1 cellular context compared by ENCODE assay signal in genomic region chr5:138488481-138488945, GRCh38.
TF ChIP-seq lines count a peak whose summit lies in the region.

No MANE protein-coding gene starts in this region.

TF ChIP-seq in K562, 482 proteins besides CTCF, POLR2A, EP300 and RAD21 (continued from another document and continues in another):
- TF ChIP-seq E2F1 (CRISPR knock-in tag; IDR thresholded peaks at IDR 0.05) (0 out of 2 replicates have a peak, but pooled peaks have one; percentile 21), ZBTB9 (CRISPR knock-in tag; IDR thresholded peaks at IDR 0.05) (peak; percentile 91), THAP12 (CRISPR knock-in tag; IDR thresholded peaks at IDR 0.05) (no peak), ZNF232 (CRISPR knock-in tag; IDR thresholded peaks at IDR 0.05) (no peak), ILK (tag; IDR thresholded peaks at IDR 0.05; ENCODE audit: borderline replicate concordance, low read depth) (no peak), TBP (optimal IDR thresholded peaks at IDR 0.05; ENCODE audit: low read depth, low read length) (peak; percentile 43), HNRNPL (IDR thresholded peaks at IDR 0.05; ENCODE audit: low read depth, low read length) (no peak), ATF1 (CRISPR knock-in tag; IDR thresholded peaks at IDR 0.05) (no peak), ATF1 (tag; IDR thresholded peaks at IDR 0.05) (peak; percentile 23; the same call in 1 of the 2 replicates), ZNF561 (CRISPR knock-in tag; conservative IDR thresholded peaks at IDR 0.05) (no peak), MNT (conservative IDR thresholded peaks at IDR 0.05) (peak; percentile 76 to 90), C11orf30 (IDR thresholded peaks at IDR 0.05; ENCODE audit: low read depth) (no peak), UBTF (IDR thresholded peaks at IDR 0.05; ENCODE audit: borderline replicate concordance in 1 of 2, low read depth in 2 of 2, low read length in 2 of 2) (0 out of 4 replicates have a peak, but pooled peaks of 1 of the 2 experiments have one; percentile 23), MAFG (tag; conservative IDR thresholded peaks at IDR 0.05) (0 out of 2 replicates have a peak, but pooled peaks have one; percentile 19), THRB (CRISPR knock-in tag; conservative IDR thresholded peaks at IDR 0.05) (no peak), ZBTB11 (CRISPR knock-in tag; IDR thresholded peaks at IDR 0.05) (peak in 1 of 3 experiments; percentile 56; a peak in 1 of 6 replicates), TEAD4 (IDR thresholded peaks at IDR 0.05; ENCODE audit: low read length) (peak; percentile 51; the same call in 1 of the 2 replicates), TEAD4 (CRISPR knock-in tag; IDR thresholded peaks at IDR 0.05; ENCODE audit: borderline replicate concordance) (no peak), EGR1 (conservative IDR thresholded peaks at IDR 0.05) (peak; percentile 27; the same call in 1 of the 2 replicates), ESRRA (IDR thresholded peaks at IDR 0.05; ENCODE audit: borderline replicate concordance, low read depth) (peak; percentile 64; the same call in 1 of the 2 replicates), E2F6 (IDR thresholded peaks at IDR 0.05; ENCODE audit: borderline replicate concordance in 1 of 2, extremely low read depth in 1 of 2, insufficient read depth in 1 of 2, insufficient read length in 1 of 2, low read depth in 1 of 2, low read length in 1 of 2, poor library complexity in 1 of 2, severe bottlenecking in 1 of 2) (peak; percentile 73 to 86), RBM14 (IDR thresholded peaks at IDR 0.05; ENCODE audit: borderline replicate concordance, insufficient read depth, low read depth, low read length) (no peak), ZBTB17 (CRISPR knock-in tag; IDR thresholded peaks at IDR 0.05) (no peak), SIRT6 (IDR thresholded peaks at IDR 0.05; ENCODE audit: low read depth, low read length) (no peak), FOXJ2 (tag; IDR thresholded peaks at IDR 0.05) (peak; percentile 78), CGGBP1 (CRISPR knock-in tag; IDR thresholded peaks at IDR 0.05) (no peak), MBD1 (CRISPR knock-in tag; IDR thresholded peaks at IDR 0.05) (no peak), PRPF4 (IDR thresholded peaks at IDR 0.05; ENCODE audit: insufficient read depth, low read depth, low read length, poor library complexity, severe bottlenecking) (no peak), NFIC (IDR thresholded peaks at IDR 0.05) (peak; percentile 50), EHMT2 (IDR thresholded peaks at IDR 0.05) (no peak), RAD51 (IDR thresholded peaks at IDR 0.05; ENCODE audit: borderline replicate concordance, low read depth) (no peak; the same call in 1 of the 2 replicates), SOX6 (IDR thresholded peaks at IDR 0.05) (peak; percentile 74), TARDBP (IDR thresholded peaks at IDR 0.05) (no peak), CREM (IDR thresholded peaks at IDR 0.05; ENCODE audit: low read depth) (peak; percentile 59), HNRNPLL (IDR thresholded peaks at IDR 0.05; ENCODE audit: low read depth, low read length, poor library complexity, severe bottlenecking) (no peak), ZBTB7A (IDR thresholded peaks at IDR 0.05; ENCODE audit: borderline replicate concordance, control insufficient read depth, low read depth, low read length) (no peak; the same call in 1 of the 2 replicates), ZNF444 (CRISPR knock-in tag; IDR thresholded peaks at IDR 0.05) (no peak), ZNF184 (CRISPR knock-in tag; IDR thresholded peaks at IDR 0.05) (no peak), CEBPZ (IDR thresholded peaks at IDR 0.05; ENCODE audit: borderline replicate concordance, low read depth, low read length) (no peak), ZKSCAN1 (IDR thresholded peaks at IDR 0.05; ENCODE audit: low read depth, low read length) (0 out of 2 replicates have a peak, but pooled peaks have one; percentile 45)
